2 cellular contexts compared by ENCODE assay signal in genomic region chr3:64270143-64270542, GRCh38.
TF ChIP-seq lines count a peak whose summit lies in the region.

No MANE protein-coding gene starts in this region.

TF ChIP-seq in HepG2, 621 proteins besides CTCF, POLR2A, EP300 and RAD21:
- TF ChIP-seq, protein P1, sequence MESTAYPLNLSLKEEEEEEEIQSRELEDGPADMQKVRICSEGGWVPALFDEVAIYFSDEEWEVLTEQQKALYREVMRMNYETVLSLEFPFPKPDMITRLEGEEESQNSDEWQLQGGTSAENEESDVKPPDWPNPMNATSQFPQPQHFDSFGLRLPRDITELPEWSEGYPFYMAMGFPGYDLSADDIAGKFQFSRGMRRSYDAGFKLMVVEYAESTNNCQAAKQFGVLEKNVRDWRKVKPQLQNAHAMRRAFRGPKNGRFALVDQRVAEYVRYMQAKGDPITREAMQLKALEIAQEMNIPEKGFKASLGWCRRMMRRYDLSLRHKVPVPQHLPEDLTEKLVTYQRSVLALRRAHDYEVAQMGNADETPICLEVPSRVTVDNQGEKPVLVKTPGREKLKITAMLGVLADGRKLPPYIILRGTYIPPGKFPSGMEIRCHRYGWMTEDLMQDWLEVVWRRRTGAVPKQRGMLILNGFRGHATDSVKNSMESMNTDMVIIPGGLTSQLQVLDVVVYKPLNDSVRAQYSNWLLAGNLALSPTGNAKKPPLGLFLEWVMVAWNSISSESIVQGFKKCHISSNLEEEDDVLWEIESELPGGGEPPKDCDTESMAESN (CRISPR knock-in tag; conservative IDR thresholded peaks at IDR 0.05): no peak
- TF ChIP-seq KLF6 (CRISPR knock-in tag; IDR thresholded peaks at IDR 0.05): no peak
- TF ChIP-seq MLLT10 (CRISPR knock-in tag; IDR thresholded peaks at IDR 0.05): no peak
- TF ChIP-seq ZNF577 (CRISPR knock-in tag; IDR thresholded peaks at IDR 0.05; ENCODE audit: borderline replicate concordance, low read depth): no peak
- TF ChIP-seq, protein P2, sequence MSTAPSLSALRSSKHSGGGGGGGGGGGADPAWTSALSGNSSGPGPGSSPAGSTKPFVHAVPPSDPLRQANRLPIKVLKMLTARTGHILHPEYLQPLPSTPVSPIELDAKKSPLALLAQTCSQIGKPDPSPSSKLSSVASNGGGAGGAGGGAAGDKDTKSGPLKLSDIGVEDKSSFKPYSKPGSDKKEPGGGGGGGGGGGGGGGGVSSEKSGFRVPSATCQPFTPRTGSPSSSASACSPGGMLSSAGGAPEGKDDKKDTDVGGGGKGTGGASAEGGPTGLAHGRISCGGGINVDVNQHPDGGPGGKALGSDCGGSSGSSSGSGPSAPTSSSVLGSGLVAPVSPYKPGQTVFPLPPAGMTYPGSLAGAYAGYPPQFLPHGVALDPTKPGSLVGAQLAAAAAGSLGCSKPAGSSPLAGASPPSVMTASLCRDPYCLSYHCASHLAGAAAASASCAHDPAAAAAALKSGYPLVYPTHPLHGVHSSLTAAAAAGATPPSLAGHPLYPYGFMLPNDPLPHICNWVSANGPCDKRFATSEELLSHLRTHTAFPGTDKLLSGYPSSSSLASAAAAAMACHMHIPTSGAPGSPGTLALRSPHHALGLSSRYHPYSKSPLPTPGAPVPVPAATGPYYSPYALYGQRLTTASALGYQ (CRISPR knock-in tag; IDR thresholded peaks at IDR 0.05): no peak
- no peak for TF ChIP-seq ZNF564 (CRISPR knock-in tag; IDR thresholded peaks at IDR 0.05)
- no peak for TF ChIP-seq KAT2B (IDR thresholded peaks at IDR 0.05; ENCODE audit: borderline replicate concordance, low read depth, low read length)
- TF ChIP-seq SETDB1 (CRISPR knock-in tag; IDR thresholded peaks at IDR 0.05; ENCODE audit: borderline replicate concordance): no peak
- TF ChIP-seq, protein P3, sequence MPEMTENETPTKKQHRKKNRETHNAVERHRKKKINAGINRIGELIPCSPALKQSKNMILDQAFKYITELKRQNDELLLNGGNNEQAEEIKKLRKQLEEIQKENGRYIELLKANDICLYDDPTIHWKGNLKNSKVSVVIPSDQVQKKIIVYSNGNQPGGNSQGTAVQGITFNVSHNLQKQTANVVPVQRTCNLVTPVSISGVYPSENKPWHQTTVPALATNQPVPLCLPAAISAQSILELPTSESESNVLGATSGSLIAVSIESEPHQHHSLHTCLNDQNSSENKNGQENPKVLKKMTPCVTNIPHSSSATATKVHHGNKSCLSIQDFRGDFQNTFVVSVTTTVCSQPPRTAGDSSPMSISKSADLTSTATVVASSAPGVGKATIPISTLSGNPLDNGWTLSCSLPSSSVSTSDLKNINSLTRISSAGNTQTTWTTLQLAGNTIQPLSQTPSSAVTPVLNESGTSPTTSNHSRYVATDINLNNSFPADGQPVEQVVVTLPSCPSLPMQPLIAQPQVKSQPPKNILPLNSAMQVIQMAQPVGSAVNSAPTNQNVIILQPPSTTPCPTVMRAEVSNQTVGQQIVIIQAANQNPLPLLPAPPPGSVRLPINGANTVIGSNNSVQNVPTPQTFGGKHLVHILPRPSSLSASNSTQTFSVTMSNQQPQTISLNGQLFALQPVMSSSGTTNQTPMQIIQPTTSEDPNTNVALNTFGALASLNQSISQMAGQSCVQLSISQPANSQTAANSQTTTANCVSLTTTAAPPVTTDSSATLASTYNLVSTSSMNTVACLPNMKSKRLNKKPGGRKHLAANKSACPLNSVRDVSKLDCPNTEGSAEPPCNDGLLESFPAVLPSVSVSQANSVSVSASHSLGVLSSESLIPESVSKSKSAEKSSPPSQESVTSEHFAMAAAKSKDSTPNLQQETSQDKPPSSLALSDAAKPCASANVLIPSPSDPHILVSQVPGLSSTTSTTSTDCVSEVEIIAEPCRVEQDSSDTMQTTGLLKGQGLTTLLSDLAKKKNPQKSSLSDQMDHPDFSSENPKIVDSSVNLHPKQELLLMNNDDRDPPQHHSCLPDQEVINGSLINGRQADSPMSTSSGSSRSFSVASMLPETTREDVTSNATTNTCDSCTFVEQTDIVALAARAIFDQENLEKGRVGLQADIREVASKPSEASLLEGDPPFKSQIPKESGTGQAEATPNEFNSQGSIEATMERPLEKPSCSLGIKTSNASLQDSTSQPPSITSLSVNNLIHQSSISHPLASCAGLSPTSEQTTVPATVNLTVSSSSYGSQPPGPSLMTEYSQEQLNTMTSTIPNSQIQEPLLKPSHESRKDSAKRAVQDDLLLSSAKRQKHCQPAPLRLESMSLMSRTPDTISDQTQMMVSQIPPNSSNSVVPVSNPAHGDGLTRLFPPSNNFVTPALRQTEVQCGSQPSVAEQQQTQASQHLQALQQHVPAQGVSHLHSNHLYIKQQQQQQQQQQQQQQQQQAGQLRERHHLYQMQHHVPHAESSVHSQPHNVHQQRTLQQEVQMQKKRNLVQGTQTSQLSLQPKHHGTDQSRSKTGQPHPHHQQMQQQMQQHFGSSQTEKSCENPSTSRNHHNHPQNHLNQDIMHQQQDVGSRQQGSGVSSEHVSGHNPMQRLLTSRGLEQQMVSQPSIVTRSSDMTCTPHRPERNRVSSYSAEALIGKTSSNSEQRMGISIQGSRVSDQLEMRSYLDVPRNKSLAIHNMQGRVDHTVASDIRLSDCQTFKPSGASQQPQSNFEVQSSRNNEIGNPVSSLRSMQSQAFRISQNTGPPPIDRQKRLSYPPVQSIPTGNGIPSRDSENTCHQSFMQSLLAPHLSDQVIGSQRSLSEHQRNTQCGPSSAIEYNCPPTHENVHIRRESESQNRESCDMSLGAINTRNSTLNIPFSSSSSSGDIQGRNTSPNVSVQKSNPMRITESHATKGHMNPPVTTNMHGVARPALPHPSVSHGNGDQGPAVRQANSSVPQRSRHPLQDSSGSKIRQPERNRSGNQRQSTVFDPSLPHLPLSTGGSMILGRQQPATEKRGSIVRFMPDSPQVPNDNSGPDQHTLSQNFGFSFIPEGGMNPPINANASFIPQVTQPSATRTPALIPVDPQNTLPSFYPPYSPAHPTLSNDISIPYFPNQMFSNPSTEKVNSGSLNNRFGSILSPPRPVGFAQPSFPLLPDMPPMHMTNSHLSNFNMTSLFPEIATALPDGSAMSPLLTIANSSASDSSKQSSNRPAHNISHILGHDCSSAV (CRISPR knock-in tag; IDR thresholded peaks at IDR 0.05; ENCODE audit: borderline replicate concordance): no peak
- TF ChIP-seq ZNF616 (CRISPR knock-in tag; IDR thresholded peaks at IDR 0.05; ENCODE audit: low read depth): no peak
- no peak for TF ChIP-seq KDM5B (CRISPR knock-in tag; IDR thresholded peaks at IDR 0.05; ENCODE audit: borderline replicate concordance)
- TF ChIP-seq TCF7L2 (IDR thresholded peaks at IDR 0.05; ENCODE audit: low read depth, low read length): no peak
- TF ChIP-seq MBD4 (IDR thresholded peaks at IDR 0.05; ENCODE audit: borderline replicate concordance, low read length): no peak
TF ChIP-seq in HepG2: peak in this region for 0.

TF ChIP-seq in HEK293T, 16 proteins besides CTCF, POLR2A, EP300 and RAD21:
- no peak for TF ChIP-seq CTBP1 (IDR thresholded peaks at IDR 0.05; ENCODE audit: borderline replicate concordance)
- TF ChIP-seq FOXA1 (IDR thresholded peaks at IDR 0.05): no peak
